ENCODE assay signal across 30 cellular contexts in the genomic region with DNA sequence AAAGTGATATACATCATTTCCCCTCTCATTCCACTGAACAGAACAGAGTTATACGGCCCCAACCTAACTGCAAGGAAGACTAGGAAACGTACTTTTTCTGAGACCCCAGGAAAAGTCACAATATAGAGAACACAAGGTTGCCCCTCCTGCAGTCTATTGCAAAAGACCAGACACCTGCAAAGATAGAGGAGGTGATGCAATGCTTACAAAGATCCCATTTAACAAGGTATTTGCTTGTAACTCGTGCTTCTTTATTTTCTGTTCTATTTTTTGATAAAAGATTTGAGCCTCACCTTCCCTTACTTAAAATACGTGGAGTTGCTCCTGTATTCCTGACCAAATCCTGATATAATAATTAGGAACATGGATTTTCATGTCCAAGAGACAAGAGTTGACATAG.
"Had no signal": no experiment of that assay in that cellular context is flagged by ENCODE, and none has a peak within 500 bp of the region (broad histone marks: within the 10 kb centered on the region; RNA-seq: fewer than 3 reads in every experiment).

No MANE protein-coding gene starts in this region.

- H2AFZ ChIP-seq: hepatocyte had no signal

- H3K27ac ChIP-seq: brain microvascular endothelial cell, coronary artery, dorsolateral prefrontal cortex, esophagus muscularis mucosa, foreskin keratinocyte, gastrocnemius medialis, heart right ventricle, hepatocyte, WERI-Rb-1 had no signal

- H3K36me3 ChIP-seq: brain microvascular endothelial cell, esophagus muscularis mucosa, gastrocnemius medialis, heart right ventricle, WERI-Rb-1 had no signal

- ATAC-seq: activated CD4-positive, alpha-beta T cell treated with anti-CD3 and anti-CD28 coated beads for 36 hours; activated CD8-positive, alpha-beta memory T cell treated with anti-CD3 and anti-CD28 coated beads, Interleukin-2, amount 10 ng/mL, durations not matched to agents 7 days and 5 days; activated CD8-positive, alpha-beta T cell treated with anti-CD3 and anti-CD28 coated beads, Interleukin-2, amount 10 ng/mL, durations not matched to agents 7 days and 5 days; foreskin keratinocyte; gastrocnemius medialis; heart right ventricle; T-helper 17 cell had no signal

- H3K4me1 ChIP-seq: esophagus muscularis mucosa, foreskin keratinocyte, gastrocnemius medialis, heart right ventricle had no signal

- DNase-seq: activated CD4-positive, alpha-beta memory T cell treated with anti-CD3 and anti-CD28 coated beads for 36 hours; activated CD4-positive, alpha-beta T cell treated with anti-CD3 and anti-CD28 coated beads for 36 hours; activated CD4-positive, alpha-beta T cell treated with anti-CD3 and anti-CD28 coated beads, Interleukin-2, amount 10 ng/mL, durations not matched to agents 24 days and 14 days; activated CD4-positive, CD25-positive, alpha-beta regulatory T cell; activated CD4-positive, CD25-positive, alpha-beta regulatory T cell treated with anti-CD3 and anti-CD28 coated beads, Interleukin-2, amount 50 U/mL, for 72 hours; activated CD8-positive, alpha-beta memory T cell treated with anti-CD3 and anti-CD28 coated beads, Interleukin-2, amount 10 ng/mL, durations not matched to agents 7 days and 5 days; activated CD8-positive, alpha-beta memory T cell treated with anti-CD3 and anti-CD28 coated beads, Interleukin-2, amount 50 U/mL, for 4 hours; activated CD8-positive, alpha-beta T cell treated with anti-CD3 and anti-CD28 coated beads, Interleukin-2, amount 10 ng/mL, durations not matched to agents 7 days and 5 days; activated effector memory CD4-positive, alpha-beta T cell treated with anti-CD3 and anti-CD28 coated beads, Interleukin-2, amount 50 U/mL, for 16 hours; activated naive CD4-positive, alpha-beta T cell treated with anti-CD3 and anti-CD28 coated beads, Interleukin-2, amount 10 ng/mL, durations not matched to agents 7 days and 5 days; activated T-cell treated with anti-CD3 and anti-CD28 coated beads, Interleukin-2, amount 50 U/mL, for 1 hour; activated T-cell treated with anti-CD3 and anti-CD28 coated beads, Interleukin-2, amount 50 U/mL, for 48 hours; amniotic stem cell; anterior cingulate cortex; brain microvascular endothelial cell; dorsolateral prefrontal cortex; effector memory CD4-positive, alpha-beta T cell; erythroblast; foreskin keratinocyte; gastrocnemius medialis; glutamatergic neuron; heart right ventricle; T-helper 17 cell; T1000; WERI-Rb-1 had no signal

- FAIRE-seq: astrocyte, bronchial epithelial cell had no signal

- H3K9me3 ChIP-seq: esophagus muscularis mucosa, gastrocnemius medialis had no signal

- H3K79me2 ChIP-seq: hepatocyte had no signal

- H3K4me3 ChIP-seq: coronary artery, dorsolateral prefrontal cortex, esophagus muscularis mucosa, gastrocnemius medialis, heart right ventricle, hepatocyte had no signal

- H3K27me3 ChIP-seq: brain microvascular endothelial cell, esophagus muscularis mucosa, foreskin keratinocyte, gastrocnemius medialis, hepatocyte had no signal

- H3K4me2 ChIP-seq: hepatocyte had no signal
